In genomic region chr3:150545419-150546225, GRCh38 we compare ENCODE assay signal across 8 cellular contexts. TPM values are rescaled to one million over a fixed set of nuclear protein-coding genes. Genes with fewer than 3 reads are reported as not detected.
DNase-seq lines count a peak whose midpoint lies in the region; ATAC-seq, FAIRE-seq and TF ChIP-seq lines count a peak whose summit lies in the region.

No MANE protein-coding gene starts in this region.

- H3K9me2 ChIP-seq in DOHH2 (replicated peaks; ENCODE audit: control insufficient read depth, low read length) (no peaks in the 10 kb centered on the region), GM23338 (ENCODE audit: insufficient read depth) (no peaks in the 10 kb centered on the region)

- H3K4me3 Mint-ChIP-seq in GM23338 (peak overlapping the region; percentile 93), glutamatergic neuron (ENCODE audit: unreplicated experiment) (peak overlapping the region; percentile 94)

- peaks cover 79% of the 10 kb centered on the region for H3K79me2 ChIP-seq in DOHH2 (ENCODE audit: control insufficient read depth, low read length)
- H3K79me2 ChIP-seq in GM23338 (replicated peaks; ENCODE audit: insufficient read depth), result peaks cover 77% of the 10 kb centered on the region

- intact Hi-C loops in pancreas (cut with DNase I) (no loop called here), aorta (cut with DNase I) (loop anchor here in 1 of 2 donors (2.0 to 10.0 kb wide), 4 partner anchors 57 to 217 kb away; partner anchors contain the start of genes ERICH6, SELENOT, SIAH2 and TSC22D2)

- ATAC-seq in GM23338 (peak; percentile 45), pancreas (peak; percentile 24 to 37 (median 28)), aorta (ENCODE audit: low FRiP score) (peak; percentile 57), GM18505 (IDR thresholded peaks at IDR 0.05; ENCODE audit: unreplicated experiment) (no peak)

- H3K4me1 ChIP-seq in DOHH2 (ENCODE audit: control insufficient read depth, low read length), result peaks cover 32% of the 10 kb centered on the region
- peaks cover 10% of the 10 kb centered on the region; the same call in 1 of the 2 replicates for H3K4me1 ChIP-seq in GM23338 (ENCODE audit: insufficient read depth)
- H3K4me1 ChIP-seq in pancreas, result peaks cover 31 to 38% (median 37%) of the 10 kb centered on the region in 3 donors
- peaks cover 0 to 6% of the 10 kb centered on the region in 2 donors for H3K4me1 ChIP-seq in aorta (ENCODE audit: control insufficient read depth in 1 of 2, insufficient read depth in 2 of 2, low read length in 2 of 2)

- H3K36me3 ChIP-seq in DOHH2 (ENCODE audit: control insufficient read depth, low read length), result peaks cover 75% of the 10 kb centered on the region
- H3K36me3 ChIP-seq in GM23338 (ENCODE audit: insufficient read depth), result peaks cover 15% of the 10 kb centered on the region
- H3K36me3 ChIP-seq in pancreas, result peaks cover 0 to 29% (median 0%) of the 10 kb centered on the region in 3 donors
- no peaks in the 10 kb centered on the region for H3K36me3 ChIP-seq in aorta (ENCODE audit: control insufficient read depth in 1 of 2, insufficient read depth in 2 of 2, low read length in 1 of 2)

- H3K4me2 ChIP-seq in DOHH2 (ENCODE audit: low read length) (peak overlapping the region; percentile 73), GM23338 (peak overlapping the region; percentile 97)

- no peak for TF ChIP-seq POLR2A in GM18505 (IDR thresholded peaks at IDR 0.05; ENCODE audit: borderline replicate concordance, extremely low read depth, insufficient read depth, insufficient read length)

- FAIRE-seq in pancreas (lab: Jason Lieb, UNC), result no peak

- peak overlapping the region; percentile 80 for H3K27ac ChIP-seq in DOHH2 (ENCODE audit: low read depth, low read length)
- H3K27ac ChIP-seq in GM23338 (ENCODE audit: low read depth), result peak overlapping the region; percentile 92
- H3K27ac ChIP-seq in pancreas, result peak overlapping the region; percentile 98 to 99 (median 99)
- peak overlapping the region; percentile 38 to 89 for H3K27ac ChIP-seq in aorta (ENCODE audit: low read depth in 1 of 2, low read length in 2 of 2)

- H3K9me3 ChIP-seq in DOHH2 (ENCODE audit: control insufficient read depth, insufficient read depth, low read length) (no peaks in the 10 kb centered on the region), pancreas (no peaks in the 10 kb centered on the region), aorta (ENCODE audit: control insufficient read depth, low read length) (no peaks in the 10 kb centered on the region)

- 0 out of 2 replicates have a peak overlapping the region, but pooled peaks have one; percentile 9 for H2AFZ ChIP-seq in GM23338

- H3F3A ChIP-seq in DOHH2 (ENCODE audit: control insufficient read depth, insufficient read depth) (no peaks in the 10 kb centered on the region; the same call in 1 of the 2 replicates), GM23338 (replicated peaks; ENCODE audit: low read depth) (no peaks in the 10 kb centered on the region; the same call in 1 of the 2 replicates)

- peak overlapping the region; percentile 78 for H3K4me3 ChIP-seq in DOHH2 (ENCODE audit: low read length)
- peak overlapping the region; percentile 86 for H3K4me3 ChIP-seq in GM23338
- peak overlapping the region; percentile 78 to 95 (median 92) for H3K4me3 ChIP-seq in pancreas
- H3K4me3 ChIP-seq in aorta (ENCODE audit: low read length in 2 of 2), result peak overlapping the region; percentile 77 to 90

- 0 to 1% methylated on average over 41 to 54 of the region's 54 CpGs for WGBS in pancreas, 2 donors
- 0 to 1% methylated on average over 53 to 54 of the region's 54 CpGs for WGBS in aorta, 2 donors

- peaks cover 11% of the 10 kb centered on the region; the same call in 2 of the 3 replicates for H3K4me1 Mint-ChIP-seq in GM23338
- peaks cover 14% of the 10 kb centered on the region for H3K4me1 Mint-ChIP-seq in glutamatergic neuron (ENCODE audit: low read depth, unreplicated experiment)

- TF ChIP-seq CTCF in DOHH2 (IDR thresholded peaks at IDR 0.05; ENCODE audit: low read depth, low read length, poor library complexity, severe bottlenecking), result peak; percentile 19
- no peak for TF ChIP-seq CTCF in GM23338 (conservative IDR thresholded peaks at IDR 0.05; ENCODE audit: low read depth in 2 of 2)
- no peak for TF ChIP-seq CTCF in glutamatergic neuron (IDR thresholded peaks at IDR 0.05; ENCODE audit: partially characterized antibody, unreplicated experiment)
- no peak for TF ChIP-seq CTCF in pancreas (IDR thresholded peaks at IDR 0.05)

- H3K27me3 Mint-ChIP-seq in GM23338 (ENCODE audit: insufficient read depth, low read depth, poor library complexity) (peaks cover 8% of the 10 kb centered on the region), glutamatergic neuron (ENCODE audit: unreplicated experiment) (peaks cover 2% of the 10 kb centered on the region)

- H3K36me3 Mint-ChIP-seq in GM23338 (ENCODE audit: low read depth) (peaks cover 36% of the 10 kb centered on the region), glutamatergic neuron (ENCODE audit: unreplicated experiment) (no peaks in the 10 kb centered on the region)

- H3K27me3 ChIP-seq in DOHH2 (ENCODE audit: control insufficient read depth, low read length) (no peaks in the 10 kb centered on the region), GM23338 (ENCODE audit: insufficient read depth) (no peaks in the 10 kb centered on the region), pancreas (no peaks in the 10 kb centered on the region), aorta (ENCODE audit: control insufficient read depth in 1 of 2, insufficient read depth in 2 of 2, low read length in 1 of 2) (no peaks in the 10 kb centered on the region)

- H3K9me3 Mint-ChIP-seq in GM23338, result no peaks in the 10 kb centered on the region; the same call in 2 of the 3 replicates
- peaks cover 11% of the 10 kb centered on the region for H3K9me3 Mint-ChIP-seq in glutamatergic neuron (ENCODE audit: unreplicated experiment)

- H4K20me1 ChIP-seq in DOHH2 (ENCODE audit: control insufficient read depth, insufficient read depth, low read depth, low read length), result peaks cover 11% of the 10 kb centered on the region; the same call in 1 of the 2 replicates
- peaks cover 21% of the 10 kb centered on the region for H4K20me1 ChIP-seq in GM23338 (replicated peaks; ENCODE audit: insufficient read depth)

- H3K27ac Mint-ChIP-seq in GM23338 (peak overlapping the region; percentile 93), glutamatergic neuron (ENCODE audit: unreplicated experiment) (peak overlapping the region; percentile 97)

- DNase-seq in GM23338 (ENCODE audit: low spot score) (peak; percentile 43), NCI-H2227 treated with DMSO at 0.1 percent for 48 hours (lab: John Stamatoyannopoulos, UW) (peak; percentile 54), glutamatergic neuron (peak; percentile 67), pancreas (peak in 4 of 6 donors; percentile 39 to 87 (median 53)), aorta (peak in 1 of 2 donors; percentile 75)
- DNase-seq in activated gamma-delta T cell treated with anti-CD3 and anti-CD28 coated beads, Interleukin-2, amount 50 U/mL, for 16 hours (ENCODE audit: low read depth), result peak; percentile 17

TF ChIP-seq in GM23338, 12 proteins besides CTCF, POLR2A, EP300 and RAD21 (continues in another document):
- TF ChIP-seq CREB1 (CRISPR knock-in tag; IDR thresholded peaks at IDR 0.05; ENCODE audit: low read depth), result peak; percentile 44; the same call in 1 of the 2 replicates

RNA-seq across cellular contexts. Expression of gene SERP1, which starts 0.7 kb away (rescaled TPM):
- 214 and 252 TPM in 2 replicates for total RNA-seq in GM23338 (2014; rRNA removed; shearing (Covaris generic))
- polyA plus RNA-seq in GM23338 (2016; fragmentation: Nextera tagmentation; extraction: Ambion mirVana) (211 and 229 TPM in 2 replicates), pancreas (10 to 100 TPM; 69.2 to 70.7 TPM), aorta (10 to 100 TPM; 71.9 to 92.9 TPM)
- total RNA-seq in glutamatergic neuron (ENCODE audit: unreplicated experiment) (45.2 TPM), pancreas (100 to 1,000 TPM; 113 to 197 (median 156) TPM), aorta (10 to 100 TPM; 74.4 to 78.8 TPM)

RNA-seq across cellular contexts. Expression of gene EIF2A, which starts 1.0 kb away (rescaled TPM):
- 114 and 153 TPM in 2 replicates for total RNA-seq in GM23338 (2014; rRNA removed; shearing (Covaris generic))
- polyA plus RNA-seq in GM23338 (2016; fragmentation: Nextera tagmentation; extraction: Ambion mirVana) (65.6 and 95.2 TPM in 2 replicates), pancreas (10 to 100 TPM; 46.4 to 67.2 TPM), aorta (10 to 100 TPM; 76.4 to 95.5 TPM)
- total RNA-seq in glutamatergic neuron (ENCODE audit: unreplicated experiment) (72.3 TPM), pancreas (10 to 100 TPM; 51.6 to 89.1 (median 63.9) TPM), aorta (10 to 100 TPM; 72.8 to 82.7 TPM)

RNA-seq across cellular contexts. Expression of gene SELENOT, which starts 57.5 kb away (rescaled TPM):
- total RNA-seq in GM23338 (2014; rRNA removed; shearing (Covaris generic)), result 56.1 and 61.9 TPM in 2 replicates
- polyA plus RNA-seq in GM23338 (2016; fragmentation: Nextera tagmentation; extraction: Ambion mirVana) (51.3 and 61.3 TPM in 2 replicates), pancreas (10 to 100 TPM; 11.2 to 51.1 TPM), aorta (10 to 100 TPM; 60.8 to 91.7 TPM)
- total RNA-seq in glutamatergic neuron (ENCODE audit: unreplicated experiment) (74.0 TPM), pancreas (10 to 100 TPM; 29.0 to 56.9 (median 42.1) TPM), aorta (10 to 100 TPM; 73.2 to 93.0 TPM)
